Comparison of ENCODE assay signal across 11 cellular contexts in the genomic region with DNA sequence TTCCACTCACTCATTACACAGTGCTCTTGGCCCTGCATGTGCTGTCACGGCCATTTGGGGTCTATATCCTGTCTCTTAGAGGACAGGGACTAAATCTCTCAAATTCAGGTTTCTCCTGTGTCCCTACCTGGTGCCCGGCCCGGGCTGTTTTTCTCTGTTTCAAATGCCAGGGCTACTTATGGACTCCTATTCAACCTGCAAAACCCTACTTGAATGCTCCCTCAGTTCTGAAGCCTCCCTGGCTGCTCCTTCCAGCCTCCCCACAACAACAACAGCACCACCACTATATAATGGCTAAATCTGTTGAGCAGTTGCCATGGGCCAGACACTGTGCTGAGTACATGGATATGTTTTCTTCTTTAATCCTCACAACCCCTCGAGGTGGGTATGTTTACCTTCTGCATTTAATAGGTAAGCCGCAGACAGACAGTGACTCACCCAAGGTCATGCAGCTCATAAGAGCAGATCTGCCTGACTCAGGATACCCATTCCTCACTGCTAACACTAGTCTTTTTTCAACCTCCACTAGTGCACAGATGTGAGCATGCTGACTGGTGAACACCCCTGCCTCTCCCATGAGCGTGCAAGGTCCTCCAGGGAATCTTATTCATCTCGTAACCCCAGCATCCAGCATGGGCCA. TPM values are rescaled to one million over a fixed set of nuclear protein-coding genes. Genes with fewer than 3 reads are reported as not detected.
A peak's percentile ranks its signal among the peaks of the same experiment; 100 is the strongest.
DNase-seq lines count a peak whose midpoint lies in the region; ATAC-seq and TF ChIP-seq lines count a peak whose summit lies in the region.
"Had no signal": no experiment of that assay in that cellular context is flagged by ENCODE, and none has a peak within 500 bp of the region (broad histone marks: within the 10 kb centered on the region; RNA-seq: fewer than 3 reads in every experiment).

No MANE protein-coding gene starts in this region.

- peaks cover 6% of the 10 kb centered on the region for H3K36me3 Mint-ChIP-seq in activated naive CD8-positive, alpha-beta T cell
- peaks cover 47% of the 10 kb centered on the region for H3K36me3 Mint-ChIP-seq in activated naive CD8-positive, alpha-beta T cell treated with anti-CD3 and anti-CD28 coated beads for 36 hours
- peaks cover 8% of the 10 kb centered on the region for H3K36me3 Mint-ChIP-seq in type B pancreatic cell

- no peaks in the 10 kb centered on the region for H3K9me3 Mint-ChIP-seq in activated naive CD8-positive, alpha-beta T cell (ENCODE audit: low read depth)
- peaks cover 2% of the 10 kb centered on the region for H3K9me3 Mint-ChIP-seq in activated naive CD8-positive, alpha-beta T cell treated with anti-CD3 and anti-CD28 coated beads for 36 hours
- H3K9me3 Mint-ChIP-seq in type B pancreatic cell = no peaks in the 10 kb centered on the region

- no peak overlapping the region for H3K4me2 ChIP-seq in MM.1S (ENCODE audit: low read depth, low read length)

- no peak overlapping the region for H3K4me3 ChIP-seq in MM.1S (ENCODE audit: low read length)
- H3K4me3 ChIP-seq in lower lobe of right lung = no peak overlapping the region
- H3K4me3 ChIP-seq: psoas muscle had no signal

- H3K36me3 ChIP-seq in MM.1S (replicated peaks; ENCODE audit: insufficient read depth, low read length) (no peaks in the 10 kb centered on the region), lower lobe of right lung (peaks cover 31% of the 10 kb centered on the region)

- H3K27me3 ChIP-seq in foreskin keratinocyte (peaks cover 1% of the 10 kb centered on the region), MM.1S (replicated peaks; ENCODE audit: insufficient read depth, low read length) (no peaks in the 10 kb centered on the region), lower lobe of right lung (ENCODE audit: low read depth) (no peaks in the 10 kb centered on the region)

- H2AFZ ChIP-seq in MM.1S (ENCODE audit: low read length) = no peak overlapping the region

- no peaks in the 10 kb centered on the region for H4K20me1 ChIP-seq in MM.1S (ENCODE audit: insufficient read depth, low read length)

- H3K9me3 ChIP-seq in MM.1S (replicated peaks; ENCODE audit: insufficient read depth, low read length) (no peaks in the 10 kb centered on the region), lower lobe of right lung (no peaks in the 10 kb centered on the region)
- H3K9me3 ChIP-seq: psoas muscle had no signal

- intact Hi-C loops in lower lobe of right lung (cut with DNase I) = no loop called here

- H3K4me1 ChIP-seq in foreskin keratinocyte = no peaks in the 10 kb centered on the region
- no peaks in the 10 kb centered on the region for H3K4me1 ChIP-seq in MM.1S (ENCODE audit: low read length)
- peaks cover 21% of the 10 kb centered on the region for H3K4me1 ChIP-seq in lower lobe of right lung

- H3K79me2 ChIP-seq in MM.1S (ENCODE audit: low read length) = no peaks in the 10 kb centered on the region

- TF ChIP-seq CTCF in foreskin keratinocyte (conservative IDR thresholded peaks at IDR 0.05) (no peak), type B pancreatic cell (conservative IDR thresholded peaks at IDR 0.05) (no peak), MM.1S (IDR thresholded peaks at IDR 0.05; ENCODE audit: low read length) (no peak), lower lobe of right lung (IDR thresholded peaks at IDR 0.05) (no peak)

- H3K9me2 ChIP-seq in MM.1S (replicated peaks; ENCODE audit: insufficient read depth, low read length) = no peaks in the 10 kb centered on the region

- no peak for DNase-seq in activated naive CD8-positive, alpha-beta T cell treated with anti-CD3 and anti-CD28 coated beads for 36 hours
- DNase-seq in T1000 (lab: John Stamatoyannopoulos, UW) (peak; percentile 14), foreskin keratinocyte (peak; percentile 63 to 66), type B pancreatic cell (ENCODE audit: extremely low spot score, unreplicated experiment) (no peak), MM.1S (no peak), ecto neural progenitor cell (ENCODE audit: low spot score) (no peak), lower lobe of right lung (no peak)
- DNase-seq: activated CD8-positive, alpha-beta memory T cell treated with anti-CD3 and anti-CD28 coated beads for 24 hours; cortex of kidney had no signal

- ATAC-seq in foreskin keratinocyte (peak; percentile 81), lower lobe of right lung (no peak)
- ATAC-seq: psoas muscle had no signal

- H3K4me1 Mint-ChIP-seq in activated naive CD8-positive, alpha-beta T cell (ENCODE audit: low read depth) = peaks cover 22% of the 10 kb centered on the region
- peaks cover 12% of the 10 kb centered on the region for H3K4me1 Mint-ChIP-seq in activated naive CD8-positive, alpha-beta T cell treated with anti-CD3 and anti-CD28 coated beads for 36 hours
- H3K4me1 Mint-ChIP-seq in type B pancreatic cell (ENCODE audit: unreplicated experiment) = peaks cover 24% of the 10 kb centered on the region

- H3K27ac ChIP-seq in foreskin keratinocyte (no peak overlapping the region), MM.1S (ENCODE audit: low read length) (no peak overlapping the region), lower lobe of right lung (no peak overlapping the region)
- H3K27ac ChIP-seq: psoas muscle had no signal

- peak overlapping the region; percentile 4 for H3K27ac Mint-ChIP-seq in activated naive CD8-positive, alpha-beta T cell
- no peak overlapping the region for H3K27ac Mint-ChIP-seq in activated naive CD8-positive, alpha-beta T cell treated with anti-CD3 and anti-CD28 coated beads for 36 hours
- peak overlapping the region; percentile 78 for H3K27ac Mint-ChIP-seq in type B pancreatic cell

- H3K4me3 Mint-ChIP-seq in activated naive CD8-positive, alpha-beta T cell = no peak overlapping the region
- H3K4me3 Mint-ChIP-seq in activated naive CD8-positive, alpha-beta T cell treated with anti-CD3 and anti-CD28 coated beads for 36 hours = no peak overlapping the region
- H3K4me3 Mint-ChIP-seq in type B pancreatic cell = no peak overlapping the region

- H3K27me3 Mint-ChIP-seq in activated naive CD8-positive, alpha-beta T cell = no peaks in the 10 kb centered on the region
- no peaks in the 10 kb centered on the region for H3K27me3 Mint-ChIP-seq in activated naive CD8-positive, alpha-beta T cell treated with anti-CD3 and anti-CD28 coated beads for 36 hours
- H3K27me3 Mint-ChIP-seq in type B pancreatic cell = no peaks in the 10 kb centered on the region

- H3F3A ChIP-seq in MM.1S (ENCODE audit: insufficient read depth, low read length) = no peaks in the 10 kb centered on the region

- H3K9ac ChIP-seq in MM.1S (ENCODE audit: low read length) = no peak overlapping the region

RNA-seq across cellular contexts. Expression of gene DHRS3, which starts 29.9 kb away (rescaled TPM):
- 100 to 1,000 TPM; 163 to 167 TPM for total RNA-seq in activated naive CD8-positive, alpha-beta T cell treated with anti-CD3 and anti-CD28 coated beads for 36 hours
- total RNA-seq in foreskin keratinocyte (2.6 and 6.4 TPM in 2 replicates), type B pancreatic cell (ENCODE audit: low replicate concordance) (143 and 276 TPM in 2 replicates), lower lobe of right lung (135 TPM)
- 3.2 and 7.0 TPM in 2 replicates for polyA plus RNA-seq in foreskin keratinocyte

RNA-seq across cellular contexts. Expression of gene AADACL4, which starts 55.8 kb away (rescaled TPM):
- total RNA-seq in activated naive CD8-positive, alpha-beta T cell treated with anti-CD3 and anti-CD28 coated beads for 36 hours = not detected
- total RNA-seq in foreskin keratinocyte = not detected in 2 replicates
- polyA plus RNA-seq in foreskin keratinocyte = not detected in 2 replicates
- total RNA-seq in type B pancreatic cell (ENCODE audit: low replicate concordance) = not detected in 2 replicates
- not detected for total RNA-seq in lower lobe of right lung
- total RNA-seq: psoas muscle had no signal
- polyA plus RNA-seq: psoas muscle had no signal

Comparison
In these comparisons a context has a peak if more than half of its experiments do, and no peak if none do; other contexts are left out.
1. DNase-seq: peak in T1000 (single experiment) and foreskin keratinocyte (2 of 2); none in activated naive CD8-positive, alpha-beta T cell treated with anti-CD3 and anti-CD28 coated beads for 36 hours (single experiment), type B pancreatic cell (single experiment), MM.1S (single experiment), ecto neural progenitor cell (single experiment) and lower lobe of right lung (single experiment).
2. RNA of gene DHRS3, which starts 29.9 kb away (total RNA-seq): 163 to 167 TPM in activated naive CD8-positive, alpha-beta T cell treated with anti-CD3 and anti-CD28 coated beads for 36 hours, 143 to 276 TPM in type B pancreatic cell and 135 TPM in lower lobe of right lung (single experiment); 2.6 to 6.4 TPM in foreskin keratinocyte; every median in the first group is over 10 times any median in the second.